In the genomic region with DNA sequence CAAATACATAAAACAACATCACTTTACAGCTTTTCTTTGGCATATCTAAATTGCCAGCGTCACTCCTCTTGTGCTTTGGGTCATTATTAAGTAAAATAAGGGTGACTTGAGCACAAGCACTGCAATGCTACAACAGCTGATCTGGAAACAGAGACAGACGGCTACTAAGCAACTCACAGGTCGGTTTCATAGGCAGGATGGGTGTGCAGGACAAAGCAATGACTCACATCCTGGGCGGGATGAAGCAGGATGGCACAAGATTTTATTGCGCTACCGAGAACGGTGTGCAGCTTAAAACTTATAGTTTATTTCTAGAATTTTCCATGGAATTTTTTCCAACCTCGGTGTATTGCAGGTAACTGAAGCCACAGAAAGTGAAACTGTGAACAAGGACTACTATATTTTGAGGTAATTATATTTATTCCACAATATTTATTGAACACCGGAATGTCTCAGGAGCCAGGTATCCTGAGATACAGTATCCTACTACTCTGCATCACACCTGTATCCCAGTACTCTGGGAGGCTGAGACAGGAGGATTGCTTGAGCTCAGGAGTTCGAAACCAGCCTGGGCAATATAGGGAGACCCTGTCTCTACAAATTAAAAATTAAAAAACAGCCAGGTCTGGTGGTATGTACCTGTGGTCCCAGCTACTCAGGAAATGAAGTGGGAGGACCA, we compare ENCODE assay signal across 1 cellular context.
TF ChIP-seq lines count a peak whose summit lies in the region.

No MANE protein-coding gene starts in this region.

TF ChIP-seq in GM23338, 12 proteins besides CTCF, POLR2A, EP300 and RAD21:
- TF ChIP-seq, protein P1, sequence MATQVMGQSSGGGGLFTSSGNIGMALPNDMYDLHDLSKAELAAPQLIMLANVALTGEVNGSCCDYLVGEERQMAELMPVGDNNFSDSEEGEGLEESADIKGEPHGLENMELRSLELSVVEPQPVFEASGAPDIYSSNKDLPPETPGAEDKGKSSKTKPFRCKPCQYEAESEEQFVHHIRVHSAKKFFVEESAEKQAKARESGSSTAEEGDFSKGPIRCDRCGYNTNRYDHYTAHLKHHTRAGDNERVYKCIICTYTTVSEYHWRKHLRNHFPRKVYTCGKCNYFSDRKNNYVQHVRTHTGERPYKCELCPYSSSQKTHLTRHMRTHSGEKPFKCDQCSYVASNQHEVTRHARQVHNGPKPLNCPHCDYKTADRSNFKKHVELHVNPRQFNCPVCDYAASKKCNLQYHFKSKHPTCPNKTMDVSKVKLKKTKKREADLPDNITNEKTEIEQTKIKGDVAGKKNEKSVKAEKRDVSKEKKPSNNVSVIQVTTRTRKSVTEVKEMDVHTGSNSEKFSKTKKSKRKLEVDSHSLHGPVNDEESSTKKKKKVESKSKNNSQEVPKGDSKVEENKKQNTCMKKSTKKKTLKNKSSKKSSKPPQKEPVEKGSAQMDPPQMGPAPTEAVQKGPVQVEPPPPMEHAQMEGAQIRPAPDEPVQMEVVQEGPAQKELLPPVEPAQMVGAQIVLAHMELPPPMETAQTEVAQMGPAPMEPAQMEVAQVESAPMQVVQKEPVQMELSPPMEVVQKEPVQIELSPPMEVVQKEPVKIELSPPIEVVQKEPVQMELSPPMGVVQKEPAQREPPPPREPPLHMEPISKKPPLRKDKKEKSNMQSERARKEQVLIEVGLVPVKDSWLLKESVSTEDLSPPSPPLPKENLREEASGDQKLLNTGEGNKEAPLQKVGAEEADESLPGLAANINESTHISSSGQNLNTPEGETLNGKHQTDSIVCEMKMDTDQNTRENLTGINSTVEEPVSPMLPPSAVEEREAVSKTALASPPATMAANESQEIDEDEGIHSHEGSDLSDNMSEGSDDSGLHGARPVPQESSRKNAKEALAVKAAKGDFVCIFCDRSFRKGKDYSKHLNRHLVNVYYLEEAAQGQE (IDR thresholded peaks at IDR 0.05; ENCODE audit: unreplicated experiment), result no peak
- TF ChIP-seq NANOG (IDR thresholded peaks at IDR 0.05; ENCODE audit: borderline replicate concordance) (no peak), STAT1 (IDR thresholded peaks at IDR 0.05; ENCODE audit: unreplicated experiment) (no peak), JUNB (IDR thresholded peaks at IDR 0.05; ENCODE audit: unreplicated experiment) (no peak), CREB1 (CRISPR knock-in tag; IDR thresholded peaks at IDR 0.05; ENCODE audit: low read depth) (no peak), ZNF114 (CRISPR knock-in tag; IDR thresholded peaks at IDR 0.05) (no peak), EZH2phosphoT487 (IDR thresholded peaks at IDR 0.05; ENCODE audit: unreplicated experiment) (no peak), EZH2 (IDR thresholded peaks at IDR 0.05; ENCODE audit: low read depth, unreplicated experiment) (no peak), POLR2AphosphoS5 (IDR thresholded peaks at IDR 0.05; ENCODE audit: low read depth) (no peak), ZNF331 (CRISPR knock-in tag; IDR thresholded peaks at IDR 0.05; ENCODE audit: low read depth) (no peak)
- TF ChIP-seq, protein P2, sequence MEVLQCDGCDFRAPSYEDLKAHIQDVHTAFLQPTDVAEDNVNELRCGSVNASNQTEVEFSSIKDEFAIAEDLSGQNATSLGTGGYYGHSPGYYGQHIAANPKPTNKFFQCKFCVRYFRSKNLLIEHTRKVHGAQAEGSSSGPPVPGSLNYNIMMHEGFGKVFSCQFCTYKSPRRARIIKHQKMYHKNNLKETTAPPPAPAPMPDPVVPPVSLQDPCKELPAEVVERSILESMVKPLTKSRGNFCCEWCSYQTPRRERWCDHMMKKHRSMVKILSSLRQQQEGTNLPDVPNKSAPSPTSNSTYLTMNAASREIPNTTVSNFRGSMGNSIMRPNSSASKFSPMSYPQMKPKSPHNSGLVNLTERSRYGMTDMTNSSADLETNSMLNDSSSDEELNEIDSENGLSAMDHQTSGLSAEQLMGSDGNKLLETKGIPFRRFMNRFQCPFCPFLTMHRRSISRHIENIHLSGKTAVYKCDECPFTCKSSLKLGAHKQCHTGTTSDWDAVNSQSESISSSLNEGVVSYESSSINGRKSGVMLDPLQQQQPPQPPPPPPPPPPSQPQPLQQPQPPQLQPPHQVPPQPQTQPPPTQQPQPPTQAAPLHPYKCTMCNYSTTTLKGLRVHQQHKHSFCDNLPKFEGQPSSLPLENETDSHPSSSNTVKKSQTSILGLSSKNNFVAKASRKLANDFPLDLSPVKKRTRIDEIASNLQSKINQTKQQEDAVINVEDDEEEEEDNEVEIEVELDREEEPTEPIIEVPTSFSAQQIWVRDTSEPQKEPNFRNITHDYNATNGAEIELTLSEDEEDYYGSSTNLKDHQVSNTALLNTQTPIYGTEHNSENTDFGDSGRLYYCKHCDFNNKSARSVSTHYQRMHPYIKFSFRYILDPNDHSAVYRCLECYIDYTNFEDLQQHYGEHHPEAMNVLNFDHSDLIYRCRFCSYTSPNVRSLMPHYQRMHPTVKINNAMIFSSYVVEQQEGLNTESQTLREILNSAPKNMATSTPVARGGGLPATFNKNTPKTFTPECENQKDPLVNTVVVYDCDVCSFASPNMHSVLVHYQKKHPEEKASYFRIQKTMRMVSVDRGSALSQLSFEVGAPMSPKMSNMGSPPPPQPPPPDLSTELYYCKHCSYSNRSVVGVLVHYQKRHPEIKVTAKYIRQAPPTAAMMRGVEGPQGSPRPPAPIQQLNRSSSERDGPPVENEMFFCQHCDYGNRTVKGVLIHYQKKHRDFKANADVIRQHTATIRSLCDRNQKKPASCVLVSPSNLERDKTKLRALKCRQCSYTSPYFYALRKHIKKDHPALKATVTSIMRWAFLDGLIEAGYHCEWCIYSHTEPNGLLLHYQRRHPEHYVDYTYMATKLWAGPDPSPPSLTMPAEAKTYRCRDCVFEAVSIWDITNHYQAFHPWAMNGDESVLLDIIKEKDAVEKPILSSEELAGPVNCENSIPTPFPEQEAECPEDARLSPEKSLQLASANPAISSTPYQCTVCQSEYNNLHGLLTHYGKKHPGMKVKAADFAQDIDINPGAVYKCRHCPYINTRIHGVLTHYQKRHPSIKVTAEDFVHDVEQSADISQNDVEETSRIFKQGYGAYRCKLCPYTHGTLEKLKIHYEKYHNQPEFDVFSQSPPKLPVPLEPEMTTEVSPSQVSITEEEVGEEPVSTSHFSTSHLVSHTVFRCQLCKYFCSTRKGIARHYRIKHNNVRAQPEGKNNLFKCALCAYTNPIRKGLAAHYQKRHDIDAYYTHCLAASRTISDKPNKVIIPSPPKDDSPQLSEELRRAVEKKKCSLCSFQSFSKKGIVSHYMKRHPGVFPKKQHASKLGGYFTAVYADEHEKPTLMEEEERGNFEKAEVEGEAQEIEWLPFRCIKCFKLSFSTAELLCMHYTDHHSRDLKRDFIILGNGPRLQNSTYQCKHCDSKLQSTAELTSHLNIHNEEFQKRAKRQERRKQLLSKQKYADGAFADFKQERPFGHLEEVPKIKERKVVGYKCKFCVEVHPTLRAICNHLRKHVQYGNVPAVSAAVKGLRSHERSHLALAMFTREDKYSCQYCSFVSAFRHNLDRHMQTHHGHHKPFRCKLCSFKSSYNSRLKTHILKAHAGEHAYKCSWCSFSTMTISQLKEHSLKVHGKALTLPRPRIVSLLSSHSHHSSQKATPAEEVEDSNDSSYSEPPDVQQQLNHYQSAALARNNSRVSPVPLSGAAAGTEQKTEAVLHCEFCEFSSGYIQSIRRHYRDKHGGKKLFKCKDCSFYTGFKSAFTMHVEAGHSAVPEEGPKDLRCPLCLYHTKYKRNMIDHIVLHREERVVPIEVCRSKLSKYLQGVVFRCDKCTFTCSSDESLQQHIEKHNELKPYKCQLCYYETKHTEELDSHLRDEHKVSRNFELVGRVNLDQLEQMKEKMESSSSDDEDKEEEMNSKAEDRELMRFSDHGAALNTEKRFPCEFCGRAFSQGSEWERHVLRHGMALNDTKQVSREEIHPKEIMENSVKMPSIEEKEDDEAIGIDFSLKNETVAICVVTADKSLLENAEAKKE (CRISPR knock-in tag; IDR thresholded peaks at IDR 0.05), result no peak
- TF ChIP-seq, protein P3, sequence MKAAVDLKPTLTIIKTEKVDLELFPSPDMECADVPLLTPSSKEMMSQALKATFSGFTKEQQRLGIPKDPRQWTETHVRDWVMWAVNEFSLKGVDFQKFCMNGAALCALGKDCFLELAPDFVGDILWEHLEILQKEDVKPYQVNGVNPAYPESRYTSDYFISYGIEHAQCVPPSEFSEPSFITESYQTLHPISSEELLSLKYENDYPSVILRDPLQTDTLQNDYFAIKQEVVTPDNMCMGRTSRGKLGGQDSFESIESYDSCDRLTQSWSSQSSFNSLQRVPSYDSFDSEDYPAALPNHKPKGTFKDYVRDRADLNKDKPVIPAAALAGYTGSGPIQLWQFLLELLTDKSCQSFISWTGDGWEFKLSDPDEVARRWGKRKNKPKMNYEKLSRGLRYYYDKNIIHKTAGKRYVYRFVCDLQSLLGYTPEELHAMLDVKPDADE (IDR thresholded peaks at IDR 0.05), result no peak
TF ChIP-seq in GM23338: peak in this region for 0.
